ENCODE assay signal across 1 cellular context in the genomic region with DNA sequence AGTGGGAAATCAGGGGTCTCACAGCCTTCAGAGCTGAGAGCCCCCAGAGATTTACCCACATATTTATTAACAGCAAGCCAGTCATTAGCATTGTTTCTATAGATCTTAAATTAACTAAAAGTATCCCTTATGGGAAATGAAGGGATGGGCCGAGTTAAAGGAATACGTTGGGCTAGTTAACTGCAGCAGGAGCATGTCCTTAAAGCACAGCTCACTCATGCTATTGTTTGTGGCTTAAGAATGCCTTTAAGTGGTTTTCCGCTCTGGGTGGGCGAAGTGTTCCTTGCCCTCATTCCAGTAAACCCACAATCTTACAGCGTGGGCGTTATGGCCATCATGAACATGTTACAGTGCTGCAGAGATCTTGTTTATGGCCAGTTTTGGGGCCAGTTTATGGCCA. TPM values are rescaled to one million over a fixed set of nuclear protein-coding genes. Genes with fewer than 3 reads are reported as not detected.
"Had no signal": no experiment of that assay in that cellular context is flagged by ENCODE, and none has a peak within 500 bp of the region (broad histone marks: within the 10 kb centered on the region; RNA-seq: fewer than 3 reads in every experiment).

No MANE protein-coding gene starts in this region.

RNA-seq across cellular contexts. Expression of gene FAM169A, which starts 42.0 kb away (rescaled TPM):
- total RNA-seq: ascending aorta had no signal
